25 cellular contexts compared by ENCODE assay signal in the genomic region with DNA sequence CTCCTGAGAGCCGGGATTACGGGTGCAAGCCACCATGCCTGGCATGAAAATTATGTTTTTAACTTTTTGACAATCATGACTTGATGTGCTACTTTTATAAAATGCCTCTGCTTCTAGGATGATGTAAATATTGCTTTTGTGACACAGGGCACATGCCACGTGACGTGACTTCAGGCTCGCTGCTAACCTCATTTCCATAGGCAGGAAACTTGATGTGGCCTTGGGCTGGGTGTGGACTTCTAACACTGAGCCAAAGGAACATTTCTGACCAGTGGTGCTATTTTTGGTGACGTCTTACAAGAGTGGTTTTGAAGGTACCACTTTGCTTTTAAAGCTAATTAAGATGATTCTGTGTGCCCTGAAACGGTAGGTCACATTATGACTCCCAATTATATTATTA.
"Had no signal": no experiment of that assay in that cellular context is flagged by ENCODE, and none has a peak within 500 bp of the region (broad histone marks: within the 10 kb centered on the region; RNA-seq: fewer than 3 reads in every experiment).

No MANE protein-coding gene starts in this region.

- H3K36me3 Mint-ChIP-seq: activated naive CD8-positive, alpha-beta T cell had no signal

- H3K9me3 Mint-ChIP-seq: activated B cell treated with CpG ODN at 0.5 μM for 24 hours; activated CD8-positive, alpha-beta T cell treated with anti-CD3 and anti-CD28 coated beads for 36 hours; activated T-helper 17 cell treated with anti-CD3 and anti-CD28 coated beads, Interleukin-2, amount 50 U/mL, for 72 hours had no signal

- H3K27ac ChIP-seq: brain microvascular endothelial cell, WERI-Rb-1 had no signal

- H3K36me3 ChIP-seq: brain microvascular endothelial cell, WERI-Rb-1 had no signal

- H3K4me1 Mint-ChIP-seq: activated B cell treated with CpG ODN at 0.5 μM for 24 hours; activated T-helper 17 cell treated with anti-CD3 and anti-CD28 coated beads, Interleukin-2, amount 50 U/mL, for 72 hours had no signal

- ATAC-seq: activated CD4-positive, CD25-positive, alpha-beta regulatory T cell treated with anti-CD3 and anti-CD28 coated beads, Interleukin-2, amount 50 U/mL, for 24 hours; activated CD8-positive, alpha-beta T cell treated with anti-CD3 and anti-CD28 coated beads for 36 hours; activated T-cell treated with anti-CD3 and anti-CD28 coated beads, Interleukin-2, amount 50 U/mL, for 4 hours; activated T-helper 17 cell treated with anti-CD3 and anti-CD28 coated beads, Interleukin-2, amount 50 U/mL, for 72 hours; esophagus mucosa had no signal

- H3K27ac Mint-ChIP-seq: activated B cell treated with CpG ODN at 0.5 μM for 24 hours; activated CD8-positive, alpha-beta T cell treated with anti-CD3 and anti-CD28 coated beads for 36 hours; activated naive CD8-positive, alpha-beta T cell; activated T-helper 17 cell treated with anti-CD3 and anti-CD28 coated beads, Interleukin-2, amount 50 U/mL, for 72 hours had no signal

- DNase-seq: activated B cell treated with CpG ODN at 0.5 μM for 24 hours; activated CD4-positive, alpha-beta T cell treated with anti-CD3 and anti-CD28 coated beads for 48 hours; activated CD4-positive, alpha-beta T cell treated with anti-CD3 and anti-CD28 coated beads, Interleukin-2, amount 50 U/mL, for 1 hour; activated CD4-positive, alpha-beta T cell treated with anti-CD3 and anti-CD28 coated beads, Interleukin-2, amount 50 U/mL, for 48 hours; activated CD8-positive, alpha-beta memory T cell treated with anti-CD3 and anti-CD28 coated beads for 24 hours; activated CD8-positive, alpha-beta T cell treated with anti-CD3 and anti-CD28 coated beads for 36 hours; activated effector memory CD4-positive, alpha-beta T cell treated with Interleukin-2 at 50 U/mL for 16 hours; activated gamma-delta T cell treated with Interleukin-2 at 50 U/mL for 16 hours; activated naive CD4-positive, alpha-beta T cell treated with anti-CD3 and anti-CD28 coated beads, Interleukin-2, amount 50 U/mL, for 16 hours; activated naive CD4-positive, alpha-beta T cell treated with Interleukin-2 at 50 U/mL for 16 hours; activated T-cell treated with anti-CD3 and anti-CD28 coated beads, Interleukin-2, amount 50 U/mL, for 4 hours; amniotic stem cell; anterior cingulate cortex; brain microvascular endothelial cell; caudate nucleus; cortex of kidney; effector CD8-positive, alpha-beta T cell; foreskin fibroblast; head of caudate nucleus; T-helper 2 cell; WERI-Rb-1 had no signal

- H3K4me3 Mint-ChIP-seq: activated B cell treated with CpG ODN at 0.5 μM for 24 hours; activated CD8-positive, alpha-beta T cell treated with anti-CD3 and anti-CD28 coated beads for 36 hours; activated naive CD8-positive, alpha-beta T cell; activated T-cell treated with anti-CD3 and anti-CD28 coated beads, Interleukin-2, amount 50 U/mL, for 4 hours; activated T-helper 17 cell treated with anti-CD3 and anti-CD28 coated beads, Interleukin-2, amount 50 U/mL, for 72 hours had no signal
